In genomic region chr18:55862693-55863485, GRCh38 we compare ENCODE assay signal across 1 cellular context.
TF ChIP-seq lines count a peak whose summit lies in the region.

No MANE protein-coding gene starts in this region.

TF ChIP-seq in H1, 55 proteins besides CTCF, POLR2A, EP300 and RAD21 (continued from another document):
- no peak for TF ChIP-seq CTBP2 (IDR thresholded peaks at IDR 0.05; ENCODE audit: borderline replicate concordance, insufficient read depth, insufficient read length, low read length)
